ENCODE assay signal across 26 cellular contexts in the genomic region with DNA sequence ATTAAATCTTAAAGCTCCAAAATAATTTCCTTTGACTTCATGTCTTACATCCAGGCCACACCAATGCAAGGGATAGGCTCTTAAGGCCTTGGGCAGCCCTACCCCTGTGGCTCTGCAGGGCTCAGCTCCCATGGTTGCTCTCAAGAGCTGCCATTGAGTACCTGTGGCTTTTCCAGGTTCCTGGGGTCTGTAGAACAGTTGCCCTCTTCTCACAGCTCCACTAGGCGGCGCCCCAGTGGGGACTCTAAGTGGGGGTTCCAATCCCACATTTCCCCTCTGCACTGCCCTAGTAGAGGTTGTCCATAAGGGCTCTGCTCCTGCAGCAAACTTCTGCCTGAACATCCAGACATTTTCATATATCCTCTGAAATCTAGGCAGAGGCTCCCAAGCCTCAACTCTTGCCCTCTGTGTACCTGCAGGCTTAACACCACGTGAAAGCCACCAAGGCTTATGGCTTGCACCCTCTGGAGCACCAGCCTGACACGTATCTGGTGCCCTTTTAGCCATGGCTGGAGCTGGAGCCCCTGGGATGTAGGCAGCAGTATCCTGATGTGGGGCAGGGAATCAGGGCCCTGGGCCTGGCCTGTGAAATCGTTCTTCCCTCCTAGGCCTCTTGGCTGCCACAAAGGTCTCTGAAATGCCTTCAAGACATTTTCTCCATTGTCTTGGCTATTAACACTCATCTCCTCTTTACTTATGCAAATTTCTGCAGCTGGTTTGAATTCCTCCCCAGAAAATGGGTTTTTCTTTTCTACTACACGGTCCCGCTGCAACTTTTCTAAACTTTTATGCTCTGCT.
A peak's percentile ranks its signal among the peaks of the same experiment; 100 is the strongest.
DNase-seq lines count a peak whose midpoint lies in the region; ATAC-seq and TF ChIP-seq lines count a peak whose summit lies in the region.
"Had no signal": no experiment of that assay in that cellular context is flagged by ENCODE, and none has a peak within 500 bp of the region (broad histone marks: within the 10 kb centered on the region; RNA-seq: fewer than 3 reads in every experiment).

No MANE protein-coding gene starts in this region.

- no peak for DNase-seq in activated naive CD8-positive, alpha-beta T cell treated with anti-CD3 and anti-CD28 coated beads, Interleukin-2, amount 50 U/mL, for 24 hours
- DNase-seq in activated naive CD8-positive, alpha-beta T cell treated with anti-CD3 and anti-CD28 coated beads for 36 hours: no peak
- peak; percentile 66 for DNase-seq in Karpas-422
- no peak for DNase-seq in brain microvascular endothelial cell
- no peak for DNase-seq in stimulated activated effector memory CD8-positive, alpha-beta T cell treated with anti-CD3 and anti-CD28 coated beads, Interleukin-12 subunit alpha, Interleukin-12 subunit beta, amount 100 ng/mL, for 72 hours (ENCODE audit: low spot score in 2 of 2)
- no peak for DNase-seq in mesenteric fat pad (ENCODE audit: low spot score)
- no peak for DNase-seq in stimulated activated CD4-positive, alpha-beta T cell treated with anti-CD3 and anti-CD28 coated beads, Interleukin-2, amount 100 ng/mL, for 48 hours
- DNase-seq: activated B cell treated with CpG ODN at 0.5 μM for 24 hours; activated CD4-positive, alpha-beta T cell treated with anti-CD3 and anti-CD28 coated beads, Interleukin-2, amount 50 U/mL, for 48 hours; activated naive CD4-positive, alpha-beta T cell; activated T-cell treated with anti-CD3 and anti-CD28 coated beads, Interleukin-2, amount 50 U/mL, for 1 hour; DMS79 treated with DMSO at 0.1 percent for 48 hours; HCEC 1CT; left ventricle myocardium inferior; NCI-H1417; NCI-H2171; NCI-H526; stimulated activated CD8-positive, alpha-beta memory T cell treated with anti-CD3 and anti-CD28 coated beads, Interleukin-4, amount 100 ng/mL, for 48 hours; T1000; trophoblast cell had no signal

- no peak for ATAC-seq in activated naive CD8-positive, alpha-beta T cell treated with anti-CD3 and anti-CD28 coated beads, Interleukin-2, amount 50 U/mL, for 24 hours
- no peak for ATAC-seq in stimulated activated effector memory CD8-positive, alpha-beta T cell treated with anti-CD3 and anti-CD28 coated beads, Interleukin-12 subunit alpha, Interleukin-12 subunit beta, amount 100 ng/mL, for 72 hours
- ATAC-seq in HG03159 (IDR thresholded peaks at IDR 0.05; ENCODE audit: unreplicated experiment): no peak
- ATAC-seq: Right ventricle myocardium inferior, sciatic nerve had no signal

- H3K4me1 ChIP-seq in Karpas-422 (ENCODE audit: low read length): peaks cover 16% of the 10 kb centered on the region
- H3K4me1 ChIP-seq: left ventricle myocardium inferior had no signal

- H4K20me1 ChIP-seq in Karpas-422 (ENCODE audit: insufficient read depth, low read depth, low read length): no peaks in the 10 kb centered on the region

- H3K27me3 ChIP-seq in Karpas-422 (ENCODE audit: low read length) (no peaks in the 10 kb centered on the region), brain microvascular endothelial cell (replicated peaks) (no peaks in the 10 kb centered on the region)

- H3K9me3 ChIP-seq in Karpas-422 (ENCODE audit: low read length): no peaks in the 10 kb centered on the region

- no peaks in the 10 kb centered on the region for H3K27me3 Mint-ChIP-seq in activated naive CD8-positive, alpha-beta T cell treated with anti-CD3 and anti-CD28 coated beads, Interleukin-2, amount 50 U/mL, for 24 hours
- H3K27me3 Mint-ChIP-seq in activated naive CD8-positive, alpha-beta T cell treated with anti-CD3 and anti-CD28 coated beads for 36 hours: no peaks in the 10 kb centered on the region
- H3K27me3 Mint-ChIP-seq: activated B cell treated with CpG ODN at 0.5 μM for 24 hours; central memory CD8-positive, alpha-beta T cell had no signal

- in situ Hi-C loops in brain microvascular endothelial cell (cut with HindIII; ENCODE audit: low pct_ligation_motif_present, low sequenced_read_pairs): no loop called here

- H3K4me3 ChIP-seq in Karpas-422 (ENCODE audit: low read length) (0 out of 2 replicates have a peak overlapping the region, but pooled peaks have one; percentile 4), brain microvascular endothelial cell (ENCODE audit: low read depth, low read length) (no peak overlapping the region)
- H3K4me3 ChIP-seq: left ventricle myocardium inferior had no signal

- peaks cover 44% of the 10 kb centered on the region for H3K36me3 Mint-ChIP-seq in activated naive CD8-positive, alpha-beta T cell treated with anti-CD3 and anti-CD28 coated beads, Interleukin-2, amount 50 U/mL, for 24 hours (ENCODE audit: low read depth)
- H3K36me3 Mint-ChIP-seq in activated naive CD8-positive, alpha-beta T cell treated with anti-CD3 and anti-CD28 coated beads for 36 hours: peaks cover 55% of the 10 kb centered on the region
- peaks cover 12% of the 10 kb centered on the region for H3K36me3 Mint-ChIP-seq in stimulated activated effector memory CD8-positive, alpha-beta T cell treated with anti-CD3 and anti-CD28 coated beads, Interleukin-12 subunit alpha, Interleukin-12 subunit beta, amount 100 ng/mL, for 72 hours

- peaks cover 9% of the 10 kb centered on the region for H3K4me1 Mint-ChIP-seq in activated naive CD8-positive, alpha-beta T cell treated with anti-CD3 and anti-CD28 coated beads, Interleukin-2, amount 50 U/mL, for 24 hours
- peaks cover 12% of the 10 kb centered on the region for H3K4me1 Mint-ChIP-seq in activated naive CD8-positive, alpha-beta T cell treated with anti-CD3 and anti-CD28 coated beads for 36 hours
- peaks cover 10% of the 10 kb centered on the region for H3K4me1 Mint-ChIP-seq in stimulated activated effector memory CD8-positive, alpha-beta T cell treated with anti-CD3 and anti-CD28 coated beads, Interleukin-12 subunit alpha, Interleukin-12 subunit beta, amount 100 ng/mL, for 72 hours
- H3K4me1 Mint-ChIP-seq: activated B cell treated with CpG ODN at 0.5 μM for 24 hours had no signal

- H3K27ac Mint-ChIP-seq in activated naive CD8-positive, alpha-beta T cell treated with anti-CD3 and anti-CD28 coated beads, Interleukin-2, amount 50 U/mL, for 24 hours: peak overlapping the region; percentile 49
- no peak overlapping the region for H3K27ac Mint-ChIP-seq in activated naive CD8-positive, alpha-beta T cell treated with anti-CD3 and anti-CD28 coated beads for 36 hours
- peak overlapping the region; percentile 78 for H3K27ac Mint-ChIP-seq in stimulated activated effector memory CD8-positive, alpha-beta T cell treated with anti-CD3 and anti-CD28 coated beads, Interleukin-12 subunit alpha, Interleukin-12 subunit beta, amount 100 ng/mL, for 72 hours
- H3K27ac Mint-ChIP-seq: activated B cell treated with CpG ODN at 0.5 μM for 24 hours had no signal

- peak overlapping the region; percentile 19 for H3K4me2 ChIP-seq in Karpas-422 (ENCODE audit: low read depth, low read length, poor library complexity, severe bottlenecking)

- peak overlapping the region; percentile 52 for H3K27ac ChIP-seq in Karpas-422 (ENCODE audit: low read length)
- no peak overlapping the region for H3K27ac ChIP-seq in brain microvascular endothelial cell
- H3K27ac ChIP-seq: epithelial cell of prostate, left ventricle myocardium inferior had no signal

- peak; percentile 28 for TF ChIP-seq CTCF in brain microvascular endothelial cell (IDR thresholded peaks at IDR 0.05; ENCODE audit: low read depth, low read length, missing control alignments)

- H3K36me3 ChIP-seq in Karpas-422 (ENCODE audit: insufficient read depth, low read length) (no peaks in the 10 kb centered on the region), brain microvascular endothelial cell (replicated peaks) (no peaks in the 10 kb centered on the region)

- H3K9me2 ChIP-seq in Karpas-422 (replicated peaks; ENCODE audit: insufficient read depth, low read length): no peaks in the 10 kb centered on the region

- H3K9me3 Mint-ChIP-seq in activated naive CD8-positive, alpha-beta T cell treated with anti-CD3 and anti-CD28 coated beads, Interleukin-2, amount 50 U/mL, for 24 hours: peaks cover 33% of the 10 kb centered on the region
- peaks cover 33% of the 10 kb centered on the region for H3K9me3 Mint-ChIP-seq in activated naive CD8-positive, alpha-beta T cell treated with anti-CD3 and anti-CD28 coated beads for 36 hours
- peaks cover 9% of the 10 kb centered on the region for H3K9me3 Mint-ChIP-seq in stimulated activated effector memory CD8-positive, alpha-beta T cell treated with anti-CD3 and anti-CD28 coated beads, Interleukin-12 subunit alpha, Interleukin-12 subunit beta, amount 100 ng/mL, for 72 hours

- no peak overlapping the region for H3K9ac ChIP-seq in Karpas-422 (ENCODE audit: low read length)

- no peak overlapping the region for H3K4me3 Mint-ChIP-seq in activated naive CD8-positive, alpha-beta T cell treated with anti-CD3 and anti-CD28 coated beads, Interleukin-2, amount 50 U/mL, for 24 hours
- H3K4me3 Mint-ChIP-seq in activated naive CD8-positive, alpha-beta T cell treated with anti-CD3 and anti-CD28 coated beads for 36 hours: no peak overlapping the region
- no peak overlapping the region for H3K4me3 Mint-ChIP-seq in stimulated activated effector memory CD8-positive, alpha-beta T cell treated with anti-CD3 and anti-CD28 coated beads, Interleukin-12 subunit alpha, Interleukin-12 subunit beta, amount 100 ng/mL, for 72 hours
- H3K4me3 Mint-ChIP-seq: activated B cell treated with CpG ODN at 0.5 μM for 24 hours; central memory CD8-positive, alpha-beta T cell; neural crest cell had no signal

- H3K79me2 ChIP-seq in Karpas-422 (ENCODE audit: low read length): no peaks in the 10 kb centered on the region

- H2AFZ ChIP-seq in Karpas-422 (ENCODE audit: low read length): no peak overlapping the region
